ENCODE assay signal across 19 cellular contexts in the genomic region with DNA sequence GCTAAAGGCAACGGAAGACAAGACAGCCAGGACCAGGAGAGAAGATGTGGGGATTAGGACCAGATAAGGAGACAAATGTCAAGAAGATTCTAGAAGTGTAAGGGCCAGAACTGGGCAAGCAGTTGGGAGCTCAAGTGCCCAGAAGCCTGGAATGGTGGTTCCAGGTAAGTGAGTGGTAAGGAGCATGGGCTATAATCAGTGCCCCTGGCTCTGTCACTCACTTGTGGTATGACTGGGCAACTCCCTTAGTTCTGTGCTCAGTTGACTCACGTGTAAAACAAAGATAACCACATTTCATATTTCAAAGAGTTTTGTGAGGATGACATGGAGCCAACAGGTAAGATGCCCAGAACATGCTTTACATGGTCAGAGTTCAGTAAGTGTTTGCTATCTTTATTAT. TPM values are rescaled to one million over a fixed set of nuclear protein-coding genes. Genes with fewer than 3 reads are reported as not detected.
A peak's percentile ranks its signal among the peaks of the same experiment; 100 is the strongest.
DNase-seq lines count a peak whose midpoint lies in the region; ATAC-seq, FAIRE-seq and TF ChIP-seq lines count a peak whose summit lies in the region.
"Had no signal": no experiment of that assay in that cellular context is flagged by ENCODE, and none has a peak within 500 bp of the region (broad histone marks: within the 10 kb centered on the region; RNA-seq: fewer than 3 reads in every experiment).

No MANE protein-coding gene starts in this region.

- H3K27ac ChIP-seq in Panc1 (ENCODE audit: low read length) (peak overlapping the region; percentile 18; the same call in 1 of the 2 replicates), small intestine (ENCODE audit: low read depth in 1 of 2, low read length in 1 of 2) (no peak overlapping the region), ascending aorta (no peak overlapping the region)
- H3K27ac ChIP-seq: upper lobe of right lung had no signal

- 57 to 68% (median 64%) methylated on average over 2 of the region's 2 CpGs for WGBS in small intestine, 3 donors

- in situ Hi-C loops in Panc1 (cut with HindIII; ENCODE audit: low pct_unique_long_range_greater_than_20kb, low sequenced_read_pairs): no loop called here

- H3K4me1 ChIP-seq in Panc1 (ENCODE audit: control insufficient read depth, insufficient read depth, low read length) (peaks cover 52% of the 10 kb centered on the region), small intestine (ENCODE audit: control insufficient read depth in 2 of 2, insufficient read depth in 1 of 2, low read depth in 1 of 2, low read length in 1 of 2) (no peaks in the 10 kb centered on the region), ascending aorta (no peaks in the 10 kb centered on the region)
- H3K4me1 ChIP-seq: upper lobe of right lung had no signal

- H3K27me3 Mint-ChIP-seq in activated CD4-positive, alpha-beta T cell treated with anti-CD3 and anti-CD28 coated beads for 36 hours: no peaks in the 10 kb centered on the region
- no peaks in the 10 kb centered on the region for H3K27me3 Mint-ChIP-seq in activated naive CD8-positive, alpha-beta T cell treated with anti-CD3 and anti-CD28 coated beads for 36 hours
- H3K27me3 Mint-ChIP-seq in naive B cell: no peaks in the 10 kb centered on the region

- FAIRE-seq in small intestine (lab: Jason Lieb, UNC): no peak
- FAIRE-seq: kidney had no signal

- peak; percentile 82 for ATAC-seq in activated CD4-positive, alpha-beta T cell treated with anti-CD3 and anti-CD28 coated beads for 36 hours
- no peak for ATAC-seq in Panc1
- ATAC-seq in naive B cell (ENCODE audit: low read depth in 2 of 2): no peak
- ATAC-seq in left cardiac atrium: no peak
- ATAC-seq: Right ventricle myocardium inferior, sciatic nerve, upper lobe of right lung had no signal

- H3K4me3 ChIP-seq in Panc1 (ENCODE audit: low read depth in 2 of 2, low read length in 2 of 2) (no peak overlapping the region), small intestine (ENCODE audit: low read depth in 1 of 2, low read length in 2 of 2) (no peak overlapping the region), ascending aorta (no peak overlapping the region)
- H3K4me3 ChIP-seq: upper lobe of right lung had no signal

- POLR2A ChIA-PET in activated CD4-positive, alpha-beta T cell treated with anti-CD3 and anti-CD28 coated beads for 36 hours (lab: Charles Lee): interaction anchor here (0.6 to 0.8 kb wide), 3 partner anchors 12 to 517 kb away, joined by 3 read pairs; no protein-coding TSS in a partner anchor
- POLR2A ChIA-PET in Panc1 (lab: Charles Lee): no interaction called here

- H3K27me3 ChIP-seq in Panc1 (ENCODE audit: control insufficient read depth, insufficient read depth, low read length) (no peaks in the 10 kb centered on the region), small intestine (ENCODE audit: control insufficient read depth in 2 of 2, insufficient read depth in 2 of 2, low read length in 2 of 2) (no peaks in the 10 kb centered on the region), ascending aorta (no peaks in the 10 kb centered on the region)
- H3K27me3 ChIP-seq: upper lobe of right lung had no signal

- no peaks in the 10 kb centered on the region for H3K36me3 ChIP-seq in Panc1 (ENCODE audit: control insufficient read depth, insufficient read depth, low read length)
- peaks cover 0 to 2% of the 10 kb centered on the region in 2 donors for H3K36me3 ChIP-seq in small intestine (ENCODE audit: control insufficient read depth in 2 of 2, insufficient read depth in 2 of 2, low read length in 2 of 2)
- peaks cover 11 to 12% of the 10 kb centered on the region in 2 donors for H3K36me3 ChIP-seq in ascending aorta

- H3K36me3 Mint-ChIP-seq in activated CD4-positive, alpha-beta T cell treated with anti-CD3 and anti-CD28 coated beads for 36 hours (ENCODE audit: low read depth): peaks cover 22% of the 10 kb centered on the region
- H3K36me3 Mint-ChIP-seq in activated naive CD8-positive, alpha-beta T cell treated with anti-CD3 and anti-CD28 coated beads for 36 hours: peaks cover 18% of the 10 kb centered on the region
- no peaks in the 10 kb centered on the region for H3K36me3 Mint-ChIP-seq in naive B cell

- no peak overlapping the region for H3K4me3 Mint-ChIP-seq in activated CD4-positive, alpha-beta T cell treated with anti-CD3 and anti-CD28 coated beads for 36 hours
- no peak overlapping the region for H3K4me3 Mint-ChIP-seq in activated naive CD8-positive, alpha-beta T cell treated with anti-CD3 and anti-CD28 coated beads for 36 hours
- H3K4me3 Mint-ChIP-seq in naive B cell: no peak overlapping the region

- H3K27ac Mint-ChIP-seq in activated CD4-positive, alpha-beta T cell treated with anti-CD3 and anti-CD28 coated beads for 36 hours: peak overlapping the region; percentile 75
- peak overlapping the region; percentile 12 for H3K27ac Mint-ChIP-seq in activated naive CD8-positive, alpha-beta T cell treated with anti-CD3 and anti-CD28 coated beads for 36 hours
- H3K27ac Mint-ChIP-seq in naive B cell: peak overlapping the region in 4 of 6 donors; percentile 28 to 93 (median 84)

- H3K9me3 ChIP-seq in Panc1 (ENCODE audit: control insufficient read depth, insufficient read depth, low read depth, low read length) (no peaks in the 10 kb centered on the region), small intestine (ENCODE audit: control insufficient read depth, low read depth) (no peaks in the 10 kb centered on the region), ascending aorta (no peaks in the 10 kb centered on the region)
- H3K9me3 ChIP-seq: upper lobe of right lung had no signal

- no peaks in the 10 kb centered on the region for H3K9me3 Mint-ChIP-seq in activated CD4-positive, alpha-beta T cell treated with anti-CD3 and anti-CD28 coated beads for 36 hours (ENCODE audit: low read depth)
- no peaks in the 10 kb centered on the region for H3K9me3 Mint-ChIP-seq in activated naive CD8-positive, alpha-beta T cell treated with anti-CD3 and anti-CD28 coated beads for 36 hours
- H3K9me3 Mint-ChIP-seq in naive B cell: no peaks in the 10 kb centered on the region

- no peak for TF ChIP-seq CTCF in Panc1 (IDR thresholded peaks at IDR 0.05)
- TF ChIP-seq CTCF in ascending aorta (IDR thresholded peaks at IDR 0.05): no peak

- H3K4me1 Mint-ChIP-seq in activated CD4-positive, alpha-beta T cell treated with anti-CD3 and anti-CD28 coated beads for 36 hours: peaks cover 57% of the 10 kb centered on the region
- peaks cover 55% of the 10 kb centered on the region for H3K4me1 Mint-ChIP-seq in activated naive CD8-positive, alpha-beta T cell treated with anti-CD3 and anti-CD28 coated beads for 36 hours
- H3K4me1 Mint-ChIP-seq in naive B cell: peaks cover 21 to 36% (median 35%) of the 10 kb centered on the region in 3 donors

- intact Hi-C loops in activated CD4-positive, alpha-beta T cell treated with anti-CD3 and anti-CD28 coated beads for 36 hours (cut with DNase I, micrococcal nuclease): loop anchor here (1.0 to 10.0 kb wide), 5 partner anchors 29 to 1006 kb away; no protein-coding TSS in a partner anchor
- intact Hi-C loops in Panc1 (cut with micrococcal nuclease; ENCODE audit: unreplicated experiment): no loop called here
- intact Hi-C loops in left cardiac atrium (cut with DNase I): loop anchor here (5.0 to 10.0 kb wide), 3 partner anchors 76 to 196 kb away; no protein-coding TSS in a partner anchor
- intact Hi-C loops in ascending aorta (cut with DNase I): loop anchor here (10.0 kb wide), 1 partner anchor 1006 kb away; no protein-coding TSS in a partner anchor

- CTCF ChIA-PET in activated CD4-positive, alpha-beta T cell treated with anti-CD3 and anti-CD28 coated beads for 36 hours (lab: Charles Lee): interaction anchor here (0.5 to 2.1 kb wide), 10 partner anchors 15 to 204 kb away, joined by 3 to 11 read pairs (median 4); a partner anchor contains a TSS
- CTCF ChIA-PET in Panc1 (lab: Charles Lee): interaction anchor here (0.7 kb wide), 1 partner anchor 51 kb away, joined by 8 read pairs; no protein-coding TSS in a partner anchor

- BruUV-seq in Panc1 (replicated peaks; lab: Mats Ljungman, UMichigan): no TSS peak

- DNase-seq in activated CD4-positive, alpha-beta T cell treated with anti-CD3 and anti-CD28 coated beads for 36 hours: peak; percentile 68
- DNase-seq in activated CD4-positive, alpha-beta T cell treated with anti-CD3 and anti-CD28 coated beads for 4 hours: no peak
- DNase-seq in Panc1 (ENCODE audit: low read depth, low spot score) (no peak), naive B cell (no peak), small intestine (no peak), left cardiac atrium (no peak), ascending aorta (ENCODE audit: low spot score in 2 of 2) (no peak)
- DNase-seq in activated naive CD8-positive, alpha-beta T cell treated with anti-CD3 and anti-CD28 coated beads for 36 hours: no peak
- DNase-seq: 8988T; activated CD4-positive, CD25-positive, alpha-beta regulatory T cell; activated gamma-delta T cell; C1 segment of cervical spinal cord; DND-41; kidney; stimulated activated CD4-positive, alpha-beta T cell treated with anti-CD3 and anti-CD28 coated beads, Interleukin-4, amount 100 ng/mL, for 4 hours; T-helper 1 cell; upper lobe of right lung had no signal

RNA-seq across cellular contexts. Expression of a gene that starts 11.2 kb away (rescaled TPM):
- total RNA-seq in activated CD4-positive, alpha-beta T cell treated with anti-CD3 and anti-CD28 coated beads for 36 hours: 10 to 100 TPM; 55.3 to 60.3 TPM
- total RNA-seq in Panc1 (2021; ENCODE audit: unreplicated experiment) (57.6 TPM), left cardiac atrium (10 to 100 TPM; 19.5 to 28.7 TPM), ascending aorta (28.4 TPM)
- 48.1 TPM for polyA plus RNA-seq in Panc1 (2012; ENCODE audit: insufficient read length)
- 10 to 100 TPM; 50.0 to 51.0 TPM for total RNA-seq in activated naive CD8-positive, alpha-beta T cell treated with anti-CD3 and anti-CD28 coated beads for 36 hours
- polyA plus RNA-seq in naive B cell (ENCODE audit: low read depth in 6 of 6) (10 to 100 TPM; 35.2 to 61.3 (median 52.4) TPM), small intestine (10 to 100 TPM; 25.0 to 54.3 (median 25.7) TPM)

RNA-seq across cellular contexts. Expression of a gene that starts 55.4 kb away (rescaled TPM):
- 10 to 100 TPM; 65.3 to 74.6 TPM for total RNA-seq in activated CD4-positive, alpha-beta T cell treated with anti-CD3 and anti-CD28 coated beads for 36 hours
- total RNA-seq in Panc1 (2021; ENCODE audit: unreplicated experiment) (37.7 TPM), left cardiac atrium (10 to 100 TPM; 28.4 to 30.1 TPM), ascending aorta (24.5 TPM)
- 37.1 TPM for polyA plus RNA-seq in Panc1 (2012; ENCODE audit: insufficient read length)
- total RNA-seq in activated naive CD8-positive, alpha-beta T cell treated with anti-CD3 and anti-CD28 coated beads for 36 hours: 10 to 100 TPM; 53.3 to 55.2 TPM
- polyA plus RNA-seq in naive B cell (ENCODE audit: low read depth in 6 of 6) (10 to 100 TPM; 27.2 to 32.1 (median 28.9) TPM), small intestine (10 to 100 TPM; 10.8 to 17.6 (median 12.3) TPM)

Comparison
In these comparisons a context has a peak if more than half of its experiments do, and no peak if none do; other contexts are left out.
1. H3K27ac Mint-ChIP-seq: peak in every context shown above with its lines; median percentile 84 in naive B cell; 75 in activated CD4-positive, alpha-beta T cell treated with anti-CD3 and anti-CD28 coated beads for 36 hours; 12 in activated naive CD8-positive, alpha-beta T cell treated with anti-CD3 and anti-CD28 coated beads for 36 hours.